19 cellular contexts compared by ENCODE assay signal in genomic region chr16:78177927-78178326, GRCh38.
DNase-seq lines count a peak whose midpoint lies in the region; FAIRE-seq and TF ChIP-seq lines count a peak whose summit lies in the region.
"Had no signal": no experiment of that assay in that cellular context is flagged by ENCODE, and none has a peak within 500 bp of the region (broad histone marks: within the 10 kb centered on the region; RNA-seq: fewer than 3 reads in every experiment).

No MANE protein-coding gene starts in this region.

- H3K27ac Mint-ChIP-seq in neural progenitor cell (no peak overlapping the region), CD14-positive monocyte (peak overlapping the region in 1 of 7 donors; percentile 27)

- H3K27me3 Mint-ChIP-seq in neural progenitor cell (ENCODE audit: insufficient read depth, low read depth) = no peaks in the 10 kb centered on the region
- no peaks in the 10 kb centered on the region for H3K27me3 Mint-ChIP-seq in CD14-positive monocyte (ENCODE audit: low read depth in 3 of 3)

- no peak overlapping the region for H2AFZ ChIP-seq in neural progenitor cell (replicated peaks)

- H3K27ac ChIP-seq in esophagus muscularis mucosa (replicated peaks in 1 of 4) = no peak overlapping the region
- no peak overlapping the region for H3K27ac ChIP-seq in neural progenitor cell
- H3K27ac ChIP-seq: C4-2B, epithelial cell of prostate, heart right ventricle, sigmoid colon, SJCRH30, upper lobe of left lung, WERI-Rb-1 had no signal

- H3K4me1 Mint-ChIP-seq in neural progenitor cell (peaks cover 9% of the 10 kb centered on the region), CD14-positive monocyte (no peaks in the 10 kb centered on the region)

- intact Hi-C loops in esophagus muscularis mucosa (cut with DNase I) = no loop called here
- intact Hi-C loops in CD14-positive monocyte (cut with micrococcal nuclease) = no loop called here

- H3K36me3 ChIP-seq in esophagus muscularis mucosa (no peaks in the 10 kb centered on the region), neural progenitor cell (no peaks in the 10 kb centered on the region)
- H3K36me3 ChIP-seq: heart right ventricle, sigmoid colon, SJCRH30, upper lobe of left lung, WERI-Rb-1 had no signal

- no peak for TF ChIP-seq CTCF in esophagus muscularis mucosa (IDR thresholded peaks at IDR 0.05)
- no peak for TF ChIP-seq CTCF in neural progenitor cell (IDR thresholded peaks at IDR 0.05)
- no peak for TF ChIP-seq CTCF in D721Med (IDR thresholded peaks at IDR 0.05; ENCODE audit: insufficient read depth, missing control alignments)
- no peak for TF ChIP-seq CTCF in CD14-positive monocyte (IDR thresholded peaks at IDR 0.05)

- no peak for TF ChIP-seq EP300 in esophagus muscularis mucosa (IDR thresholded peaks at IDR 0.05)

- FAIRE-seq in D721Med (lab: Jason Lieb, UNC) = no peak

- H3K27me3 ChIP-seq in esophagus muscularis mucosa (no peaks in the 10 kb centered on the region), neural progenitor cell (no peaks in the 10 kb centered on the region)
- H3K27me3 ChIP-seq: heart right ventricle, sigmoid colon, SJCRH30, upper lobe of left lung had no signal

- no peak overlapping the region for H3K4me2 ChIP-seq in neural progenitor cell

- H3K4me1 ChIP-seq in esophagus muscularis mucosa (no peaks in the 10 kb centered on the region), neural progenitor cell (no peaks in the 10 kb centered on the region)
- H3K4me1 ChIP-seq: sigmoid colon, SJCRH30 had no signal

- peaks cover 0 to 5% (median 0%) of the 10 kb centered on the region in 4 donors for H3K9me3 ChIP-seq in esophagus muscularis mucosa
- no peaks in the 10 kb centered on the region for H3K9me3 ChIP-seq in neural progenitor cell (ENCODE audit: low read depth)
- H3K9me3 ChIP-seq: SJCRH30, upper lobe of left lung had no signal

- H3K36me3 Mint-ChIP-seq in neural progenitor cell = no peaks in the 10 kb centered on the region
- H3K36me3 Mint-ChIP-seq in CD14-positive monocyte = no peaks in the 10 kb centered on the region

- H4K20me1 ChIP-seq in neural progenitor cell (ENCODE audit: low read depth) = no peaks in the 10 kb centered on the region

- DNase-seq in Kasumi-1 (lab: John Stamatoyannopoulos, UW) = peak; percentile 27 to 41
- peak; percentile 31 for DNase-seq in NCI-H510A (lab: John Stamatoyannopoulos, UW)
- peak; percentile 75 for DNase-seq in esophagus muscularis mucosa (ENCODE audit: extremely low spot score)
- DNase-seq in neural progenitor cell (ENCODE audit: low spot score) = peak; percentile 5
- DNase-seq in NCI-H1694 (lab: John Stamatoyannopoulos, UW) = no peak
- no peak for DNase-seq in D721Med (ENCODE audit: insufficient read length, low spot score)
- no peak for DNase-seq in CD14-positive monocyte (ENCODE audit: low spot score)
- DNase-seq: activated effector memory CD4-positive, alpha-beta T cell treated with Interleukin-2 at 50 U/mL for 16 hours; amygdala; heart right ventricle; left cardiac atrium; NCI-H82; sigmoid colon; SJCRH30; stimulated activated CD4-positive, alpha-beta T cell treated with anti-CD3 and anti-CD28 coated beads, Interleukin-4, amount 100 ng/mL, for 4 hours; upper lobe of left lung; WERI-Rb-1 had no signal

- H3K9ac ChIP-seq in neural progenitor cell = no peak overlapping the region

- WGBS in esophagus muscularis mucosa = 74% methylated on average over 3 of the region's 3 CpGs

- no peaks in the 10 kb centered on the region for H3K79me2 ChIP-seq in neural progenitor cell (ENCODE audit: low read depth)

- TF ChIP-seq POLR2A in esophagus muscularis mucosa (IDR thresholded peaks at IDR 0.05; ENCODE audit: low read depth) = no peak

- no peaks in the 10 kb centered on the region for H3K9me3 Mint-ChIP-seq in neural progenitor cell
- peaks cover 0 to 10% (median 4%) of the 10 kb centered on the region in 7 donors for H3K9me3 Mint-ChIP-seq in CD14-positive monocyte

- H3K4me3 Mint-ChIP-seq in neural progenitor cell = no peak overlapping the region
- no peak overlapping the region for H3K4me3 Mint-ChIP-seq in CD14-positive monocyte

- no peaks in the 10 kb centered on the region for H3F3A ChIP-seq in neural progenitor cell (ENCODE audit: low read depth)

- H3K4me3 ChIP-seq in esophagus muscularis mucosa (no peak overlapping the region), neural progenitor cell (no peak overlapping the region)
- H3K4me3 ChIP-seq: heart right ventricle, sigmoid colon, SJCRH30, upper lobe of left lung had no signal

Comparison
In these comparisons a context has a peak if more than half of its experiments do, and no peak if none do; other contexts are left out.
1. DNase-seq: peak in Kasumi-1 (2 of 2), NCI-H510A (single experiment), esophagus muscularis mucosa (single experiment) and neural progenitor cell (single experiment); none in NCI-H1694 (single experiment), D721Med (single experiment) and CD14-positive monocyte (single experiment).